In the genomic region with DNA sequence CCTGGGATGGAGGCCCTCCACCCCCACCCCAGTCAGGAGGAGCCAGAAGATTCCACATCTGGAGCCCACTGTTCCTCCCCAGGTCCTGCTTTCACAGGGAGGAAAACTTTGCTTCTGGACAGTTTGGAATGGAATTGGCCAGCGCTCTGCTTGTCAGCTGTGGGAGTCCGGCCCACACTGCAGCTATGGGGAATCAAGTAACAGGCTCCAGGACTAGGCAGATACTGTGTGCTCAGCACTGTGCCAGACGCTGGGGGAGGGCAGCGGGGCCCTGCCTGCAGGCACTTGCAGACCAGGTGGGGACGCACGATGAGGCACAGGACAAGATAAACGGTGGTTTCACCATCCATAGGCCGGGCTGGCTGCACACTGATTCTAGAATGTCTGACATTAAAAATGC, we compare ENCODE assay signal across 13 cellular contexts.
DNase-seq lines count a peak whose midpoint lies in the region; ATAC-seq and TF ChIP-seq lines count a peak whose summit lies in the region.
"Had no signal": no experiment of that assay in that cellular context is flagged by ENCODE, and none has a peak within 500 bp of the region (broad histone marks: within the 10 kb centered on the region; RNA-seq: fewer than 3 reads in every experiment).

No MANE protein-coding gene starts in this region.

- intact Hi-C loops in cardiac septum (cut with DNase I): no loop called here
- intact Hi-C loops in ovary (cut with DNase I): no loop called here
- intact Hi-C loops in aorta (cut with DNase I): no loop called here

- ATAC-seq in aorta (ENCODE audit: low FRiP score) (no peak), HG03108 (IDR thresholded peaks at IDR 0.05; ENCODE audit: unreplicated experiment) (no peak), GM21717 (IDR thresholded peaks at IDR 0.05; ENCODE audit: unreplicated experiment) (no peak), GM18868 (IDR thresholded peaks at IDR 0.05; ENCODE audit: unreplicated experiment) (no peak)
- ATAC-seq: activated CD8-positive, alpha-beta T cell treated with anti-CD3 and anti-CD28 coated beads, Interleukin-2, amount 10 ng/mL, durations not matched to agents 7 days and 5 days; T-helper 17 cell had no signal

- H3K36me3 ChIP-seq in adipocyte (ENCODE audit: control insufficient read depth, insufficient read depth, low read length, severe bottlenecking) (peaks cover 15% of the 10 kb centered on the region), ovary (no peaks in the 10 kb centered on the region), aorta (ENCODE audit: control insufficient read depth in 1 of 2, insufficient read depth in 2 of 2, low read length in 1 of 2) (no peaks in the 10 kb centered on the region)

- H3K4me3 ChIP-seq in adipocyte (ENCODE audit: low read length): no peak overlapping the region
- H3K4me3 ChIP-seq in ovary: no peak overlapping the region
- no peak overlapping the region for H3K4me3 ChIP-seq in aorta (ENCODE audit: low read length in 2 of 2)

- no peak for TF ChIP-seq EP300 in ovary (IDR thresholded peaks at IDR 0.05)

- no peak for DNase-seq in adipocyte (ENCODE audit: low read depth)
- DNase-seq in cardiac septum (ENCODE audit: low spot score): peak; percentile 84
- peak; percentile 48 to 71 (median 52) for DNase-seq in ovary
- peak in 1 of 2 donors; percentile 70 for DNase-seq in aorta
- DNase-seq: activated CD8-positive, alpha-beta T cell treated with anti-CD3 and anti-CD28 coated beads, Interleukin-2, amount 10 ng/mL, durations not matched to agents 7 days and 5 days; activated naive CD8-positive, alpha-beta T cell treated with anti-CD3 and anti-CD28 coated beads, Interleukin-2, amount 10 ng/mL, durations not matched to agents 7 days and 5 days; DMS 273 treated with DMSO at 0.1 percent for 48 hours; NCI-H1417 treated with DMSO at 0.1 percent for 48 hours; NK-92 treated with Interleukin-12 subunit alpha and Interleukin-12 subunit beta, amount 100 ng/mL, for 24 hours; T-helper 17 cell had no signal

- H3K4me1 ChIP-seq in adipocyte (ENCODE audit: control insufficient read depth, insufficient read depth, low read length) (peaks cover 40% of the 10 kb centered on the region), ovary (ENCODE audit: insufficient read depth) (peaks cover 26% of the 10 kb centered on the region), aorta (ENCODE audit: control insufficient read depth in 1 of 2, insufficient read depth in 2 of 2, low read length in 2 of 2) (peaks cover 4 to 5% of the 10 kb centered on the region in 2 donors)

- TF ChIP-seq POLR2A in ovary (IDR thresholded peaks at IDR 0.05): no peak

- no peak for TF ChIP-seq CTCF in ovary (IDR thresholded peaks at IDR 0.05)

- WGBS in ovary, 3 donors: 8 to 19% (median 16%) methylated on average over 8 of the region's 8 CpGs
- 21 to 23% methylated on average over 8 of the region's 8 CpGs for WGBS in aorta, 2 donors

- H3K27me3 ChIP-seq in adipocyte (replicated peaks; ENCODE audit: control insufficient read depth, insufficient read depth, low read length) (no peaks in the 10 kb centered on the region), ovary (no peaks in the 10 kb centered on the region), aorta (ENCODE audit: control insufficient read depth in 1 of 2, insufficient read depth in 2 of 2, low read length in 1 of 2) (no peaks in the 10 kb centered on the region)

- peak overlapping the region in 1 of 2 donors; percentile 37 for H3K27ac ChIP-seq in ovary
- peak overlapping the region; percentile 46 to 81 for H3K27ac ChIP-seq in aorta (ENCODE audit: low read depth in 1 of 2, low read length in 2 of 2)

- no peaks in the 10 kb centered on the region for H3K9me3 ChIP-seq in adipocyte (ENCODE audit: control insufficient read depth, low read length)
- H3K9me3 ChIP-seq in ovary: no peaks in the 10 kb centered on the region
- no peaks in the 10 kb centered on the region for H3K9me3 ChIP-seq in aorta (ENCODE audit: control insufficient read depth, low read length)

- H3K9ac ChIP-seq in adipocyte (ENCODE audit: low read length): peak overlapping the region; percentile 31
